26 cellular contexts compared by ENCODE assay signal in genomic region chr14:90499121-90499520, GRCh38.
"Had no signal": no experiment of that assay in that cellular context is flagged by ENCODE, and none has a peak within 500 bp of the region (broad histone marks: within the 10 kb centered on the region; RNA-seq: fewer than 3 reads in every experiment).

No MANE protein-coding gene starts in this region.

- H3K27me3 ChIP-seq: adrenal gland had no signal

- H3K4me3 ChIP-seq: adrenal gland, K562 had no signal

- H3K27ac Mint-ChIP-seq: activated B cell treated with CpG ODN at 0.5 μM for 24 hours; activated CD4-positive, alpha-beta T cell treated with anti-CD3 and anti-CD28 coated beads, Interleukin-2, amount 10 ng/mL, durations not matched to agents 24 days and 14 days; activated CD8-positive, alpha-beta memory T cell treated with anti-CD3 and anti-CD28 coated beads, Interleukin-2, amount 10 ng/mL, durations not matched to agents 7 days and 5 days; activated naive CD8-positive, alpha-beta T cell treated with anti-CD3 and anti-CD28 coated beads, Interleukin-2, amount 10 ng/mL, durations not matched to agents 7 days and 5 days; activated T-helper 17 cell treated with anti-CD3 and anti-CD28 coated beads, Interleukin-2, amount 50 U/mL, for 72 hours; T-helper 1 cell treated with Interleukin-12 subunit alpha and Interleukin-12 subunit beta and Interleukin-4 antibody, amounts not matched to agents 30 μg/mL and 1 μg/mL, for 36 hours had no signal

- H3K9me3 Mint-ChIP-seq: activated CD4-positive, alpha-beta T cell treated with anti-CD3 and anti-CD28 coated beads, Interleukin-2, amount 10 ng/mL, durations not matched to agents 24 days and 14 days; activated naive CD8-positive, alpha-beta T cell treated with anti-CD3 and anti-CD28 coated beads, Interleukin-2, amount 10 ng/mL, durations not matched to agents 7 days and 5 days; activated T-helper 17 cell treated with anti-CD3 and anti-CD28 coated beads, Interleukin-2, amount 50 U/mL, for 72 hours; T-helper 1 cell treated with Interleukin-12 subunit alpha and Interleukin-12 subunit beta and Interleukin-4 antibody, amounts not matched to agents 30 μg/mL and 1 μg/mL, for 36 hours had no signal

- DNase-seq: activated B cell treated with CpG ODN at 0.5 μM for 24 hours; activated CD4-positive, alpha-beta T cell treated with anti-CD3 and anti-CD28 coated beads for 1 hour; activated CD4-positive, alpha-beta T cell treated with anti-CD3 and anti-CD28 coated beads, Interleukin-2, amount 10 ng/mL, durations not matched to agents 24 days and 14 days; activated CD4-positive, alpha-beta T cell treated with anti-CD3 and anti-CD28 coated beads, Interleukin-2, amount 50 U/mL, for 48 hours; activated CD8-positive, alpha-beta memory T cell treated with anti-CD3 and anti-CD28 coated beads, Interleukin-2, amount 10 ng/mL, durations not matched to agents 7 days and 5 days; activated naive CD4-positive, alpha-beta T cell treated with anti-CD3 and anti-CD28 coated beads, Interleukin-2, amount 50 U/mL, for 16 hours; activated naive CD8-positive, alpha-beta T cell treated with anti-CD3 and anti-CD28 coated beads, Interleukin-2, amount 10 ng/mL, durations not matched to agents 7 days and 5 days; activated T-cell treated with anti-CD3 and anti-CD28 coated beads for 4 hours; activated T-cell treated with anti-CD3 and anti-CD28 coated beads, Interleukin-2, amount 50 U/mL, for 48 hours; adrenal gland; anterior cingulate cortex; central memory CD4-positive, alpha-beta T cell; Karpas-422; MM.1S; NCI-H1105; NCI-H1436; NCI-H1694 treated with DMSO at 0.1 percent for 48 hours; NCI-H2029 treated with DMSO at 0.1 percent for 48 hours; NCI-H345; NCI-H510A; NCI-H526 treated with DMSO at 0.1 percent for 48 hours; NCI-H82 had no signal

- H3K4me3 Mint-ChIP-seq: activated B cell treated with CpG ODN at 0.5 μM for 24 hours; activated CD4-positive, alpha-beta T cell treated with anti-CD3 and anti-CD28 coated beads, Interleukin-2, amount 10 ng/mL, durations not matched to agents 24 days and 14 days; activated CD8-positive, alpha-beta memory T cell treated with anti-CD3 and anti-CD28 coated beads, Interleukin-2, amount 10 ng/mL, durations not matched to agents 7 days and 5 days; activated naive CD8-positive, alpha-beta T cell treated with anti-CD3 and anti-CD28 coated beads, Interleukin-2, amount 10 ng/mL, durations not matched to agents 7 days and 5 days; activated T-helper 17 cell treated with anti-CD3 and anti-CD28 coated beads, Interleukin-2, amount 50 U/mL, for 72 hours had no signal

- H3K36me3 ChIP-seq: adrenal gland had no signal

- H3K4me1 ChIP-seq: adrenal gland had no signal

- H3K4me1 Mint-ChIP-seq: activated T-helper 17 cell treated with anti-CD3 and anti-CD28 coated beads, Interleukin-2, amount 50 U/mL, for 72 hours had no signal

- H3K27ac ChIP-seq: adrenal gland had no signal

- ATAC-seq: activated CD8-positive, alpha-beta memory T cell treated with anti-CD3 and anti-CD28 coated beads, Interleukin-2, amount 10 ng/mL, durations not matched to agents 7 days and 5 days; activated T-helper 17 cell treated with anti-CD3 and anti-CD28 coated beads, Interleukin-2, amount 50 U/mL, for 72 hours; K562; Right ventricle myocardium inferior had no signal

- H3K36me3 Mint-ChIP-seq: activated CD8-positive, alpha-beta memory T cell treated with anti-CD3 and anti-CD28 coated beads, Interleukin-2, amount 10 ng/mL, durations not matched to agents 7 days and 5 days; activated naive CD8-positive, alpha-beta T cell treated with anti-CD3 and anti-CD28 coated beads, Interleukin-2, amount 10 ng/mL, durations not matched to agents 7 days and 5 days had no signal

- H3K9me3 ChIP-seq: adrenal gland had no signal
